14 cellular contexts compared by ENCODE assay signal in genomic region chr7:136359333-136359903, GRCh38.
DNase-seq lines count a peak whose midpoint lies in the region; ATAC-seq and TF ChIP-seq lines count a peak whose summit lies in the region.
"Had no signal": no experiment of that assay in that cellular context is flagged by ENCODE, and none has a peak within 500 bp of the region (broad histone marks: within the 10 kb centered on the region; RNA-seq: fewer than 3 reads in every experiment).

No MANE protein-coding gene starts in this region.

- H3K27me3 Mint-ChIP-seq in H9 (ENCODE audit: low read depth) = no peaks in the 10 kb centered on the region

- H3K27ac Mint-ChIP-seq in H9 = no peak overlapping the region
- H3K27ac Mint-ChIP-seq: CD14-positive monocyte, neural progenitor cell had no signal

- H3K36me3 Mint-ChIP-seq in H9 (ENCODE audit: insufficient read depth in 1 of 3, low read depth in 3 of 3) = no peaks in the 10 kb centered on the region
- H3K36me3 Mint-ChIP-seq: CD14-positive monocyte, neural progenitor cell had no signal

- no peaks in the 10 kb centered on the region for H3K23me2 ChIP-seq in H9 (ENCODE audit: insufficient read length, low read depth, low read length, poor library complexity, severe bottlenecking)

- no peak overlapping the region for H2AK5ac ChIP-seq in H9 (ENCODE audit: insufficient read length, low read length)

- no peak overlapping the region for H3K9ac ChIP-seq in H9 (ENCODE audit: extremely low read depth, insufficient read length, low read length)
- H3K9ac ChIP-seq: neural progenitor cell had no signal

- no peak overlapping the region for H4K5ac ChIP-seq in H9 (ENCODE audit: insufficient read length, low read depth, low read length)

- H3K23ac ChIP-seq in H9 (ENCODE audit: insufficient read length, low read depth, low read length) = no peak overlapping the region

- H3K18ac ChIP-seq in H9 (ENCODE audit: insufficient read length, low read depth, low read length) = no peak overlapping the region

- no peaks in the 10 kb centered on the region for H3K79me1 ChIP-seq in H9 (ENCODE audit: insufficient read depth, low read depth, low read length, poor library complexity, severe bottlenecking)

- H3K27me3 ChIP-seq in H9 (ENCODE audit: insufficient read depth, low read length) = no peaks in the 10 kb centered on the region
- H3K27me3 ChIP-seq: neural progenitor cell, tibial nerve had no signal

- H4K8ac ChIP-seq in H9 (replicated peaks; ENCODE audit: insufficient read length, low read depth, low read length) = no peak overlapping the region

- H2BK20ac ChIP-seq in H9 (ENCODE audit: low read depth, low read length, poor library complexity, severe bottlenecking) = no peak overlapping the region

- no peak overlapping the region for H3K27ac ChIP-seq in H9 (ENCODE audit: insufficient read length, low read depth, low read length)
- H3K27ac ChIP-seq: neural progenitor cell, PC-9, tibial nerve had no signal

- H3K4me3 Mint-ChIP-seq in H9 = no peak overlapping the region
- H3K4me3 Mint-ChIP-seq: CD14-positive monocyte, neural progenitor cell had no signal

- no peak overlapping the region for H3K4ac ChIP-seq in H9 (ENCODE audit: low read depth, low read length)

- no peaks in the 10 kb centered on the region for H3K79me2 ChIP-seq in H9 (ENCODE audit: insufficient read depth, low read length)

- H3K4me2 ChIP-seq in H9 (ENCODE audit: insufficient read depth, insufficient read length, low read length) = no peak overlapping the region
- H3K4me2 ChIP-seq: neural progenitor cell, PC-9 had no signal

- no peak for TF ChIP-seq CTCF in H9 (conservative IDR thresholded peaks at IDR 0.05)

- no peak overlapping the region for H2AFZ ChIP-seq in H9 (ENCODE audit: low read length)
- H2AFZ ChIP-seq: neural progenitor cell, PC-9 had no signal

- H3K56ac ChIP-seq in H9 (ENCODE audit: insufficient read length, low read depth, low read length) = no peak overlapping the region

- ATAC-seq in GM18502 (IDR thresholded peaks at IDR 0.05; ENCODE audit: poor library complexity, unreplicated experiment) (peak; percentile 97), GM21390 (IDR thresholded peaks at IDR 0.05; ENCODE audit: unreplicated experiment) (peak; percentile 97), HG03066 (IDR thresholded peaks at IDR 0.05; ENCODE audit: low read depth, unreplicated experiment) (peak; percentile 94)

- no peak overlapping the region for H2BK5ac ChIP-seq in H9 (ENCODE audit: insufficient read length, low read length)

- H3K9me3 ChIP-seq in H9 (ENCODE audit: control insufficient read depth, low read depth, low read length) = no peaks in the 10 kb centered on the region

- H2BK120ac ChIP-seq in H9 (ENCODE audit: low read depth, low read length, poor library complexity, severe bottlenecking) = no peak overlapping the region

- no peaks in the 10 kb centered on the region for H4K20me1 ChIP-seq in H9 (ENCODE audit: control insufficient read depth, insufficient read depth, insufficient read length)

- H3T11ph ChIP-seq in H9 (ENCODE audit: low read length) = no peak overlapping the region

- H3K4me1 Mint-ChIP-seq in H9 = peaks cover 3 to 4% of the 10 kb centered on the region in 2 experiments; a peak in 2 of 4 replicates
- H3K4me1 Mint-ChIP-seq: CD14-positive monocyte, neural progenitor cell had no signal

- no peaks in the 10 kb centered on the region for H3K4me1 ChIP-seq in H9 (ENCODE audit: insufficient read depth, low read length)
- H3K4me1 ChIP-seq: neural progenitor cell, tibial nerve had no signal

- no peak overlapping the region for H3K14ac ChIP-seq in H9 (ENCODE audit: insufficient read depth, low read length)

- no peak overlapping the region for H4K91ac ChIP-seq in H9 (ENCODE audit: insufficient read length, low read depth, low read length)

- DNase-seq in NOMO-1 (lab: John Stamatoyannopoulos, UW; ENCODE audit: unreplicated experiment in 2 of 2) (peak; percentile 21 to 60), mucosa of gallbladder (ENCODE audit: low spot score) (no peak), GOT3 (lab: John Stamatoyannopoulos, UW) (no peak), H9 (no peak)
- DNase-seq in activated CD4-positive, alpha-beta T cell treated with anti-CD3 and anti-CD28 coated beads for 1 hour = no peak
- DNase-seq: activated CD4-positive, CD25-positive, alpha-beta regulatory T cell treated with anti-CD3 and anti-CD28 coated beads, Interleukin-2, amount 50 U/mL, for 72 hours; effector CD4-positive, alpha-beta T cell; PC-9 had no signal

- no peaks in the 10 kb centered on the region; a peak in 1 of 5 replicates for H3K9me3 Mint-ChIP-seq in H9
- H3K9me3 Mint-ChIP-seq: neural progenitor cell had no signal

- no peak overlapping the region for H2BK15ac ChIP-seq in H9 (ENCODE audit: low read depth, low read length)

- WGBS in H9 (ENCODE audit: extremely low coverage, insufficient read length, low lambda C conversion rate) = no CpG with 5 or more reads among the region's 5 CpGs

- H2BK12ac ChIP-seq in H9 (ENCODE audit: insufficient read length, low read depth, low read length) = no peak overlapping the region

Comparison
In these comparisons a context has a peak if more than half of its experiments do, and no peak if none do; other contexts are left out.
1. DNase-seq: peak in NOMO-1 (2 of 2); none in activated CD4-positive, alpha-beta T cell treated with anti-CD3 and anti-CD28 coated beads for 1 hour (single experiment), mucosa of gallbladder (single experiment), GOT3 (single experiment) and H9 (single experiment).
2. Peak in every context shown above with its lines, with median percentiles within 50 percentile points of each other: ATAC-seq.